Comparison of ENCODE assay signal across 1 cellular context in the genomic region with DNA sequence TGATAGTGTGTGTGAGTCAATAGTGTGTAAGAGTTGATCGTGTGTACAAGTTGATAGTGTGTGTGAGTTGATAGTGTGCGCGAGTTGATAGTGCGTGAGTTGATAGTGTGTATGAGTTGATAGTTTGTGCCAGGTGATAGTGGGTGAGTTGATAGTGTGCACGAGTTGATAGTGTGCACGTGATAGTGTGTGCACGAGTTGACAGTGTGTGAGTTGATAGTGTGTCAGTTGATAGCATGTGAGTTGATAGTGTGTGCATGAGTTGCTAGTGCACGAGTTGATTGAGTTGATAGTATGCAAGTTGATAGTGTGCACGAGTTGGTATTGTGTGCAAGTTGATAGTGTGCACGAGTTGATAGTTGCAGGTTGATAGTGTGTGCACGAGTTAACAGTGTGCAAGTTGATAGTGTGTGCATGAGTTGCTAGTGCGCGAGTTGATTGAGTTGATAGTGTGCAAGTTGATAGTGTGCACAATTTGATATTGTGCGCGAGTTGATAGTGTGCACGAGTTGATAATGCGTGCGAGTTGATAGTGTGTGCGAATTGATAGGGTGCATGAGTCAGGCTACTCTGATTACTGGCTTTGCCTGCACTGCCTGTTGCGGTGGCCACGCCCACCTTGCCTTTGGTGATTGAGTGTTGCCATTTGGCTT.
TF ChIP-seq lines count a peak whose summit lies in the region.

No MANE protein-coding gene starts in this region.

TF ChIP-seq in GM12878, 131 proteins besides CTCF, POLR2A, EP300 and RAD21:
- TF ChIP-seq, protein P1, sequence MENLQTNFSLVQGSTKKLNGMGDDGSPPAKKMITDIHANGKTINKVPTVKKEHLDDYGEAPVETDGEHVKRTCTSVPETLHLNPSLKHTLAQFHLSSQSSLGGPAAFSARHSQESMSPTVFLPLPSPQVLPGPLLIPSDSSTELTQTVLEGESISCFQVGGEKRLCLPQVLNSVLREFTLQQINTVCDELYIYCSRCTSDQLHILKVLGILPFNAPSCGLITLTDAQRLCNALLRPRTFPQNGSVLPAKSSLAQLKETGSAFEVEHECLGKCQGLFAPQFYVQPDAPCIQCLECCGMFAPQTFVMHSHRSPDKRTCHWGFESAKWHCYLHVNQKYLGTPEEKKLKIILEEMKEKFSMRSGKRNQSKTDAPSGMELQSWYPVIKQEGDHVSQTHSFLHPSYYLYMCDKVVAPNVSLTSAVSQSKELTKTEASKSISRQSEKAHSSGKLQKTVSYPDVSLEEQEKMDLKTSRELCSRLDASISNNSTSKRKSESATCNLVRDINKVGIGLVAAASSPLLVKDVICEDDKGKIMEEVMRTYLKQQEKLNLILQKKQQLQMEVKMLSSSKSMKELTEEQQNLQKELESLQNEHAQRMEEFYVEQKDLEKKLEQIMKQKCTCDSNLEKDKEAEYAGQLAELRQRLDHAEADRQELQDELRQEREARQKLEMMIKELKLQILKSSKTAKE (IDR thresholded peaks at IDR 0.05; ENCODE audit: low read depth, poor library complexity, severe bottlenecking) = no peak
- TF ChIP-seq HDAC6 (IDR thresholded peaks at IDR 0.05; ENCODE audit: unreplicated experiment) = no peak
- no peak for TF ChIP-seq FOXK2 (IDR thresholded peaks at IDR 0.05)
- TF ChIP-seq, protein P2, sequence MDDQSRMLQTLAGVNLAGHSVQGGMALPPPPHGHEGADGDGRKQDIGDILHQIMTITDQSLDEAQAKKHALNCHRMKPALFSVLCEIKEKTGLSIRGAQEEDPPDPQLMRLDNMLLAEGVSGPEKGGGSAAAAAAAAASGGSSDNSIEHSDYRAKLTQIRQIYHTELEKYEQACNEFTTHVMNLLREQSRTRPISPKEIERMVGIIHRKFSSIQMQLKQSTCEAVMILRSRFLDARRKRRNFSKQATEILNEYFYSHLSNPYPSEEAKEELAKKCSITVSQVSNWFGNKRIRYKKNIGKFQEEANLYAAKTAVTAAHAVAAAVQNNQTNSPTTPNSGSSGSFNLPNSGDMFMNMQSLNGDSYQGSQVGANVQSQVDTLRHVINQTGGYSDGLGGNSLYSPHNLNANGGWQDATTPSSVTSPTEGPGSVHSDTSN (IDR thresholded peaks at IDR 0.05; ENCODE audit: insufficient replicate concordance, low read depth, low read length) = peak; percentile 37
- TF ChIP-seq SP1 (IDR thresholded peaks at IDR 0.05; ENCODE audit: low read depth, low read length) = no peak
- TF ChIP-seq SMARCA5 (IDR thresholded peaks at IDR 0.05) = no peak
- TF ChIP-seq CHD1 (IDR thresholded peaks at IDR 0.05; ENCODE audit: low read depth, low read length) = no peak
- TF ChIP-seq, protein P3, sequence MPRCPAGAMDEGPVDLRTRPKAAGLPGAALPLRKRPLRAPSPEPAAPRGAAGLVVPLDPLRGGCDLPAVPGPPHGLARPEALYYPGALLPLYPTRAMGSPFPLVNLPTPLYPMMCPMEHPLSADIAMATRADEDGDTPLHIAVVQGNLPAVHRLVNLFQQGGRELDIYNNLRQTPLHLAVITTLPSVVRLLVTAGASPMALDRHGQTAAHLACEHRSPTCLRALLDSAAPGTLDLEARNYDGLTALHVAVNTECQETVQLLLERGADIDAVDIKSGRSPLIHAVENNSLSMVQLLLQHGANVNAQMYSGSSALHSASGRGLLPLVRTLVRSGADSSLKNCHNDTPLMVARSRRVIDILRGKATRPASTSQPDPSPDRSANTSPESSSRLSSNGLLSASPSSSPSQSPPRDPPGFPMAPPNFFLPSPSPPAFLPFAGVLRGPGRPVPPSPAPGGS (IDR thresholded peaks at IDR 0.05; ENCODE audit: borderline replicate concordance, insufficient read depth, low read depth, low read length, poor library complexity, severe bottlenecking) = peak; percentile 79
- no peak for TF ChIP-seq HCFC1 (IDR thresholded peaks at IDR 0.05; ENCODE audit: low read length)
- no peak for TF ChIP-seq PAX5 (IDR thresholded peaks at IDR 0.05; ENCODE audit: borderline replicate concordance, low read depth, low read length)
- TF ChIP-seq MTA2 (IDR thresholded peaks at IDR 0.05; ENCODE audit: low read depth) = no peak
